In genomic region chr21:28207776-28208175, GRCh38 we compare ENCODE assay signal across 14 cellular contexts.
DNase-seq lines count a peak whose midpoint lies in the region; ATAC-seq, FAIRE-seq and TF ChIP-seq lines count a peak whose summit lies in the region.
"Had no signal": no experiment of that assay in that cellular context is flagged by ENCODE, and none has a peak within 500 bp of the region (broad histone marks: within the 10 kb centered on the region; RNA-seq: fewer than 3 reads in every experiment).

No MANE protein-coding gene starts in this region.

- no peak overlapping the region for H3K4me3 Mint-ChIP-seq in astrocyte (ENCODE audit: unreplicated experiment)
- no peak overlapping the region for H3K4me3 Mint-ChIP-seq in CD4-positive, alpha-beta memory T cell
- H3K4me3 Mint-ChIP-seq: memory B cell; stimulated activated effector memory CD8-positive, alpha-beta T cell treated with anti-CD3 and anti-CD28 coated beads, Interleukin-12 subunit alpha, Interleukin-12 subunit beta, amount 100 ng/mL, for 72 hours had no signal

- ATAC-seq in HepG2 = no peak
- ATAC-seq: stimulated activated effector memory CD8-positive, alpha-beta T cell treated with anti-CD3 and anti-CD28 coated beads, Interleukin-12 subunit alpha, Interleukin-12 subunit beta, amount 100 ng/mL, for 72 hours had no signal

- WGBS in HepG2 (ENCODE audit: low lambda C conversion rate) = 0% methylated on average over 5 of the region's 5 CpGs

- H3K36me3 ChIP-seq in astrocyte (ENCODE audit: insufficient read depth, low read length) (no peaks in the 10 kb centered on the region), HepG2 (replicated peaks in 1 of 2; ENCODE audit: control insufficient read depth in 1 of 2, insufficient read depth in 2 of 2, low read length in 2 of 2) (no peaks in the 10 kb centered on the region)
- H3K36me3 ChIP-seq in effector memory CD4-positive, alpha-beta T cell (ENCODE audit: control insufficient read depth, insufficient read depth, low read length) = no peaks in the 10 kb centered on the region
- no peaks in the 10 kb centered on the region for H3K36me3 ChIP-seq in CD4-positive, alpha-beta memory T cell (ENCODE audit: insufficient read depth, low read length)
- H3K36me3 ChIP-seq: ascending aorta had no signal

- TF ChIP-seq RAD21 in HepG2 (CRISPR knock-in tag; IDR thresholded peaks at IDR 0.05) = no peak

- FAIRE-seq in astrocyte (lab: Jason Lieb, UNC) = peak; percentile 81
- no peak for FAIRE-seq in HepG2 (lab: Jason Lieb, UNC)

- no TSS peak for BruUV-seq in HepG2 (replicated peaks; lab: Mats Ljungman, UMichigan)

- TF ChIP-seq CTCF in AG09309 (IDR thresholded peaks at IDR 0.05; ENCODE audit: control insufficient read depth, insufficient read depth, low read depth, low read length, missing control alignments) (no peak), astrocyte (IDR thresholded peaks at IDR 0.05; ENCODE audit: insufficient read depth, low read depth, low read length) (no peak), HepG2 (CRISPR knock-in tag; IDR thresholded peaks at IDR 0.05) (no peak)

- H3K4me2 ChIP-seq in astrocyte (ENCODE audit: low read length) (peak overlapping the region; percentile 18), HepG2 (ENCODE audit: low read depth, low read length) (no peak overlapping the region)

- POLR2A ChIA-PET in HepG2 (lab: Yijun Ruan, JAX) = no interaction called here
- POLR2A ChIA-PET in CD4-positive, alpha-beta memory T cell (lab: Charles Lee; ENCODE audit: partially characterized antibody) = no interaction called here

- H3K4me3 ChIP-seq in AG09309 (ENCODE audit: control insufficient read depth, low read depth, low read length) (no peak overlapping the region), astrocyte (ENCODE audit: insufficient read depth, low read depth, low read length) (no peak overlapping the region), HepG2 (replicated peaks in 1 of 3; ENCODE audit: insufficient read depth in 1 of 3, low read depth in 2 of 3, low read length in 3 of 3) (no peak overlapping the region)
- no peak overlapping the region for H3K4me3 ChIP-seq in effector memory CD4-positive, alpha-beta T cell (ENCODE audit: insufficient read depth, low read depth, low read length, poor library complexity, severe bottlenecking)
- no peak overlapping the region for H3K4me3 ChIP-seq in CD4-positive, alpha-beta memory T cell (ENCODE audit: low read length in 2 of 2)
- H3K4me3 ChIP-seq: ascending aorta had no signal

- H3K9me3 ChIP-seq in astrocyte (ENCODE audit: insufficient read depth, low read depth, low read length) (no peaks in the 10 kb centered on the region), HepG2 (ENCODE audit: low read length) (peaks cover 60% of the 10 kb centered on the region)
- H3K9me3 ChIP-seq in effector memory CD4-positive, alpha-beta T cell (ENCODE audit: control insufficient read depth, low read length) = no peaks in the 10 kb centered on the region
- no peaks in the 10 kb centered on the region for H3K9me3 ChIP-seq in CD4-positive, alpha-beta memory T cell (ENCODE audit: control insufficient read depth in 1 of 2, low read length in 2 of 2)
- H3K9me3 ChIP-seq: ascending aorta had no signal

- no peaks in the 10 kb centered on the region for H3K9me3 Mint-ChIP-seq in astrocyte (ENCODE audit: unreplicated experiment)
- peaks cover 0 to 4% (median 0%) of the 10 kb centered on the region in 8 donors for H3K9me3 Mint-ChIP-seq in CD4-positive, alpha-beta memory T cell

- intact Hi-C loops in HepG2 (cut with micrococcal nuclease; ENCODE audit: unreplicated experiment) = no loop called here
- intact Hi-C loops in CD4-positive, alpha-beta memory T cell (cut with micrococcal nuclease) = no loop called here

- no peaks in the 10 kb centered on the region for H3K27me3 Mint-ChIP-seq in astrocyte (ENCODE audit: low read depth, unreplicated experiment)
- no peaks in the 10 kb centered on the region for H3K27me3 Mint-ChIP-seq in CD4-positive, alpha-beta memory T cell
- H3K27me3 Mint-ChIP-seq: memory B cell had no signal

- H3K4me1 ChIP-seq in astrocyte (ENCODE audit: insufficient read depth, low read length) (no peaks in the 10 kb centered on the region), HepG2 (ENCODE audit: insufficient read depth, low read length) (no peaks in the 10 kb centered on the region)
- no peaks in the 10 kb centered on the region for H3K4me1 ChIP-seq in effector memory CD4-positive, alpha-beta T cell (ENCODE audit: control insufficient read depth, insufficient read depth, low read length, poor library complexity, severe bottlenecking)
- no peaks in the 10 kb centered on the region for H3K4me1 ChIP-seq in CD4-positive, alpha-beta memory T cell (ENCODE audit: insufficient read depth, low read length)
- H3K4me1 ChIP-seq: ascending aorta had no signal

- TF ChIP-seq POLR2A in HepG2 (IDR thresholded peaks at IDR 0.05; ENCODE audit: insufficient read depth in 1 of 2, low read depth in 2 of 2, low read length in 2 of 2) = no peak

- DNase-seq in AG09309 (ENCODE audit: low read depth) (peak; percentile 55), HS-5 (ENCODE audit: low read depth) (peak; percentile 61), astrocyte (ENCODE audit: low read depth) (peak; percentile 41), HepG2 (ENCODE audit: low spot score) (no peak), midbrain (lab: John Stamatoyannopoulos, UW) (no peak)
- no peak for DNase-seq in effector memory CD4-positive, alpha-beta T cell
- DNase-seq in CD4-positive, alpha-beta memory T cell = no peak
- no peak for DNase-seq in stimulated activated CD4-positive, alpha-beta T cell treated with anti-CD3 and anti-CD28 coated beads, Interleukin-4, amount 100 ng/mL, for 24 hours
- DNase-seq: GF-D8, NCI-H2107 had no signal

- H3K9ac ChIP-seq in astrocyte (ENCODE audit: low read length) (no peak overlapping the region), HepG2 (ENCODE audit: insufficient read depth, low read depth, low read length) (no peak overlapping the region)

- H3K4me1 Mint-ChIP-seq in astrocyte (ENCODE audit: low read depth, unreplicated experiment) = no peaks in the 10 kb centered on the region
- no peaks in the 10 kb centered on the region for H3K4me1 Mint-ChIP-seq in CD4-positive, alpha-beta memory T cell
- H3K4me1 Mint-ChIP-seq: memory B cell; stimulated activated effector memory CD8-positive, alpha-beta T cell treated with anti-CD3 and anti-CD28 coated beads, Interleukin-12 subunit alpha, Interleukin-12 subunit beta, amount 100 ng/mL, for 72 hours had no signal

- H2AFZ ChIP-seq in astrocyte (ENCODE audit: low read depth, low read length) (no peak overlapping the region), HepG2 (ENCODE audit: low read length) (no peak overlapping the region)

- H3K27ac Mint-ChIP-seq in astrocyte (ENCODE audit: unreplicated experiment) = no peak overlapping the region
- no peak overlapping the region for H3K27ac Mint-ChIP-seq in CD4-positive, alpha-beta memory T cell
- H3K27ac Mint-ChIP-seq: memory B cell; stimulated activated effector memory CD8-positive, alpha-beta T cell treated with anti-CD3 and anti-CD28 coated beads, Interleukin-12 subunit alpha, Interleukin-12 subunit beta, amount 100 ng/mL, for 72 hours had no signal

- no peaks in the 10 kb centered on the region for H3K36me3 Mint-ChIP-seq in astrocyte (ENCODE audit: low read depth, unreplicated experiment)
- no peaks in the 10 kb centered on the region for H3K36me3 Mint-ChIP-seq in CD4-positive, alpha-beta memory T cell
- H3K36me3 Mint-ChIP-seq: memory B cell; stimulated activated effector memory CD8-positive, alpha-beta T cell treated with anti-CD3 and anti-CD28 coated beads, Interleukin-12 subunit alpha, Interleukin-12 subunit beta, amount 100 ng/mL, for 72 hours had no signal

- TF ChIP-seq EP300 in HepG2 (IDR thresholded peaks at IDR 0.05; ENCODE audit: low read depth in 2 of 2, low read length in 2 of 2) = no peak
- no peak for TF ChIP-seq EP300 in HepG2 (CRISPR knock-in tag; IDR thresholded peaks at IDR 0.05; ENCODE audit: borderline replicate concordance)

- in situ Hi-C loops in HepG2 (cut with HindIII; ENCODE audit: extremely low pct_ligation_motif_present, low pct_unique_long_range_greater_than_20kb) = no loop called here

- H3K27me3 ChIP-seq in astrocyte (ENCODE audit: insufficient read depth, low read length) (no peaks in the 10 kb centered on the region), HepG2 (ENCODE audit: control insufficient read depth in 1 of 2, insufficient read depth in 2 of 2, low read length in 2 of 2) (no peaks in the 10 kb centered on the region)
- H3K27me3 ChIP-seq in effector memory CD4-positive, alpha-beta T cell (replicated peaks; ENCODE audit: control insufficient read depth, insufficient read depth, low read length, poor library complexity, severe bottlenecking) = no peaks in the 10 kb centered on the region
- H3K27me3 ChIP-seq in CD4-positive, alpha-beta memory T cell (ENCODE audit: insufficient read depth, low read length) = no peaks in the 10 kb centered on the region
- H3K27me3 ChIP-seq: ascending aorta had no signal

- no peak overlapping the region for H3K27ac ChIP-seq in astrocyte (ENCODE audit: low read depth, low read length)
- no peak overlapping the region for H3K27ac ChIP-seq in HepG2 (ENCODE audit: extremely low read length, insufficient read depth, low read length)
- no peak overlapping the region for H3K27ac ChIP-seq in effector memory CD4-positive, alpha-beta T cell (ENCODE audit: insufficient read depth, low read length, poor library complexity, severe bottlenecking)
- H3K27ac ChIP-seq in CD4-positive, alpha-beta memory T cell (ENCODE audit: low read depth, low read length) = no peak overlapping the region
- H3K27ac ChIP-seq: ascending aorta, C4-2B had no signal

- H4K20me1 ChIP-seq in astrocyte (ENCODE audit: insufficient read depth, low read length) (no peaks in the 10 kb centered on the region), HepG2 (ENCODE audit: insufficient read depth, low read length) (no peaks in the 10 kb centered on the region)

- no peaks in the 10 kb centered on the region for H3K79me2 ChIP-seq in astrocyte (ENCODE audit: insufficient read depth, low read length)
- H3K79me2 ChIP-seq in HepG2 (ENCODE audit: insufficient read depth, low read length) = no peaks in the 10 kb centered on the region

- CTCF ChIA-PET in HepG2 (lab: Yijun Ruan, JAX; ENCODE audit: low intra/inter-chr PET ratio, low total read pairs) = no interaction called here
- CTCF ChIA-PET in CD4-positive, alpha-beta memory T cell (lab: Charles Lee; ENCODE audit: partially characterized antibody) = no interaction called here

TF ChIP-seq in HepG2, 621 proteins besides CTCF, POLR2A, EP300 and RAD21:
- TF ChIP-seq FOSL2 (CRISPR knock-in tag; IDR thresholded peaks at IDR 0.05) (0 out of 2 replicates have a peak, but pooled peaks have one; percentile 12), CBFB (CRISPR knock-in tag; IDR thresholded peaks at IDR 0.05) (no peak)

Comparison
In these comparisons a context has a peak if more than half of its experiments do, and no peak if none do; other contexts are left out.
1. DNase-seq: peak in AG09309 (single experiment), HS-5 (single experiment) and astrocyte (single experiment); none in HepG2 (single experiment), effector memory CD4-positive, alpha-beta T cell (0 of 3), CD4-positive, alpha-beta memory T cell (0 of 5), stimulated activated CD4-positive, alpha-beta T cell treated with anti-CD3 and anti-CD28 coated beads, Interleukin-4, amount 100 ng/mL, for 24 hours (single experiment) and midbrain (single experiment).